In genomic region chr1:202568466-202569196, GRCh38 we compare ENCODE assay signal across 12 cellular contexts.
A peak's percentile ranks its signal among the peaks of the same experiment; 100 is the strongest.
DNase-seq lines count a peak whose midpoint lies in the region; ATAC-seq, FAIRE-seq and TF ChIP-seq lines count a peak whose summit lies in the region.
"Had no signal": no experiment of that assay in that cellular context is flagged by ENCODE, and none has a peak within 500 bp of the region (broad histone marks: within the 10 kb centered on the region; RNA-seq: fewer than 3 reads in every experiment).

No MANE protein-coding gene starts in this region.

- FAIRE-seq in urothelium cell line (lab: Jason Lieb, UNC) = no peak

- ATAC-seq in upper lobe of right lung = no peak
- ATAC-seq: stimulated activated naive B cell treated with anti-CD40 and anti-IgM and Interleukin-4, amounts not matched to agents 10 μg/mL and 1 μg/mL and 100 μg/mL, for 72 hours had no signal

- TF ChIP-seq EP300 in esophagus muscularis mucosa (IDR thresholded peaks at IDR 0.05) = no peak

- H3K27me3 ChIP-seq in esophagus muscularis mucosa (no peaks in the 10 kb centered on the region), muscle layer of duodenum (ENCODE audit: low read depth, low read length) (no peaks in the 10 kb centered on the region), upper lobe of right lung (no peaks in the 10 kb centered on the region)
- H3K27me3 ChIP-seq: adrenal gland had no signal

- TF ChIP-seq CTCF in esophagus muscularis mucosa (IDR thresholded peaks at IDR 0.05) (no peak), upper lobe of right lung (IDR thresholded peaks at IDR 0.05) (no peak)

- H3K4me3 ChIP-seq in esophagus muscularis mucosa (no peak overlapping the region), muscle layer of duodenum (ENCODE audit: low read depth in 1 of 2, low read length in 2 of 2) (no peak overlapping the region), upper lobe of right lung (no peak overlapping the region)
- H3K4me3 ChIP-seq: adrenal gland had no signal

- WGBS in esophagus muscularis mucosa = 43% methylated on average over 6 of the region's 6 CpGs

- peaks cover 59 to 100% (median 100%) of the 10 kb centered on the region in 4 donors for H3K4me1 ChIP-seq in esophagus muscularis mucosa
- H3K4me1 ChIP-seq in muscle layer of duodenum (ENCODE audit: control insufficient read depth in 1 of 2, insufficient read depth in 2 of 2, low read length in 2 of 2) = peaks cover 14 to 83% of the 10 kb centered on the region in 2 donors
- H3K4me1 ChIP-seq in upper lobe of right lung = peaks cover 25% of the 10 kb centered on the region

- DNase-seq in NCI-H2227 (lab: John Stamatoyannopoulos, UW; ENCODE audit: unreplicated experiment) (peak; percentile 13), NCI-H2227 treated with DMSO at 0.1 percent for 48 hours (lab: John Stamatoyannopoulos, UW) (no peak), esophagus muscularis mucosa (ENCODE audit: extremely low spot score) (no peak), upper lobe of right lung (no peak), NCI-H2196 treated with DMSO at 0.1 percent for 48 hours (lab: John Stamatoyannopoulos, UW; ENCODE audit: unreplicated experiment) (no peak), middle frontal gyrus (ENCODE audit: extremely low spot score, low spot score) (no peak), urothelium cell line (ENCODE audit: low spot score) (no peak)
- DNase-seq: natural killer cell; stimulated activated CD4-positive, alpha-beta T cell treated with anti-CD3 and anti-CD28 coated beads, Interleukin-2, amount 100 ng/mL, for 24 hours; stimulated activated naive B cell treated with anti-CD40 and anti-IgM and Interleukin-4, amounts not matched to agents 10 μg/mL and 1 μg/mL and 100 μg/mL, for 72 hours had no signal

- intact Hi-C loops in esophagus muscularis mucosa (cut with DNase I) (no loop called here), upper lobe of right lung (cut with DNase I) (no loop called here)

- no peak for TF ChIP-seq POLR2A in esophagus muscularis mucosa (IDR thresholded peaks at IDR 0.05; ENCODE audit: low read depth)

- H3K36me3 ChIP-seq in esophagus muscularis mucosa (peaks cover 17 to 73% (median 46%) of the 10 kb centered on the region in 4 donors), muscle layer of duodenum (ENCODE audit: control insufficient read depth in 1 of 2, insufficient read depth in 2 of 2, low read length in 2 of 2) (peaks cover 51 to 57% of the 10 kb centered on the region in 2 donors), upper lobe of right lung (peaks cover 40% of the 10 kb centered on the region)
- H3K36me3 ChIP-seq: adrenal gland had no signal

- no peaks in the 10 kb centered on the region for H3K9me3 ChIP-seq in esophagus muscularis mucosa
- no peaks in the 10 kb centered on the region for H3K9me3 ChIP-seq in muscle layer of duodenum (ENCODE audit: control insufficient read depth in 1 of 2, low read length in 2 of 2)
- no peaks in the 10 kb centered on the region for H3K9me3 ChIP-seq in upper lobe of right lung
- H3K9me3 ChIP-seq: adrenal gland had no signal

- H3K27ac ChIP-seq in esophagus muscularis mucosa (replicated peaks in 1 of 4) (peak overlapping the region; percentile 79 to 84 (median 81)), muscle layer of duodenum (ENCODE audit: low read length) (peak overlapping the region; percentile 65), upper lobe of right lung (peak overlapping the region; percentile 45)
